Comparison of ENCODE assay signal across 21 cellular contexts in genomic region chr4:150514709-150515108, GRCh38.
"Had no signal": no experiment of that assay in that cellular context is flagged by ENCODE, and none has a peak within 500 bp of the region (broad histone marks: within the 10 kb centered on the region; RNA-seq: fewer than 3 reads in every experiment).

No MANE protein-coding gene starts in this region.

- ATAC-seq: heart left ventricle; left lobe of liver; natural killer cell; stimulated activated effector memory CD8-positive, alpha-beta T cell treated with anti-CD3 and anti-CD28 coated beads, Interleukin-12 subunit alpha, Interleukin-12 subunit beta, amount 100 ng/mL, for 72 hours; stimulated activated naive CD8-positive, alpha-beta T cell treated with anti-CD3 and anti-CD28 coated beads, Interleukin-15, Interleukin-2, amounts not matched to agents 100 U/mL and 50 U/mL, for 24 hours had no signal

- H3K9me3 ChIP-seq: heart left ventricle, neutrophil, right atrium auricular region, sigmoid colon, testis, tibial artery had no signal

- DNase-seq: effector memory CD4-positive, alpha-beta T cell; heart left ventricle; kidney; natural killer cell; sigmoid colon; stimulated activated CD4-positive, alpha-beta T cell treated with anti-CD3 and anti-CD28 coated beads, Interleukin-2, amount 100 ng/mL, for 24 hours; stimulated activated CD4-positive, alpha-beta T cell treated with anti-CD3 and anti-CD28 coated beads, Interleukin-4, amount 100 ng/mL, for 24 hours; stimulated activated naive CD8-positive, alpha-beta T cell treated with anti-CD3 and anti-CD28 coated beads, Interleukin-15, Interleukin-2, amounts not matched to agents 100 U/mL and 50 U/mL, for 24 hours; substantia nigra; testis; tibial artery had no signal

- H3K79me2 ChIP-seq: hepatocyte, parathyroid adenoma had no signal

- H3K27ac ChIP-seq: coronary artery, heart left ventricle, hepatocyte, neutrophil, parathyroid adenoma, right atrium auricular region, testis, tibial artery had no signal

- H3K4me3 ChIP-seq: coronary artery, heart left ventricle, hepatocyte, lung, right atrium auricular region, sigmoid colon, testis, tibial artery had no signal

- H3K36me3 ChIP-seq: heart left ventricle, neutrophil, right atrium auricular region, sigmoid colon, tibial artery had no signal

- H3K4me1 ChIP-seq: heart left ventricle, parathyroid adenoma, right atrium auricular region, testis, tibial artery had no signal

- H3K4me2 ChIP-seq: hepatocyte had no signal

- H3K27me3 ChIP-seq: heart left ventricle, hepatocyte, neutrophil, right atrium auricular region, sigmoid colon, testis, tibial artery had no signal

- FAIRE-seq: frontal cortex, kidney, urothelium cell line had no signal

- H3K9ac ChIP-seq: parathyroid adenoma had no signal

- H2AFZ ChIP-seq: hepatocyte, parathyroid adenoma had no signal
